8 cellular contexts compared by ENCODE assay signal in genomic region chr10:114767101-114767588, GRCh38. TPM values are rescaled to one million over a fixed set of nuclear protein-coding genes. Genes with fewer than 3 reads are reported as not detected.
A peak's percentile ranks its signal among the peaks of the same experiment; 100 is the strongest.
DNase-seq lines count a peak whose midpoint lies in the region; ATAC-seq and TF ChIP-seq lines count a peak whose summit lies in the region.

No MANE protein-coding gene starts in this region.

- ATAC-seq in effector memory CD8-positive, alpha-beta T cell (replicated peaks) = no peak
- ATAC-seq in naive B cell (ENCODE audit: low read depth in 2 of 2) = no peak
- ATAC-seq in sciatic nerve = no peak

- H3K27ac Mint-ChIP-seq in Caco-2 (ENCODE audit: unreplicated experiment) = no peak overlapping the region
- H3K27ac Mint-ChIP-seq in effector memory CD8-positive, alpha-beta T cell = no peak overlapping the region
- peak overlapping the region in 1 of 6 donors; percentile 88 for H3K27ac Mint-ChIP-seq in naive B cell

- H3K4me1 ChIP-seq in Caco-2 = peaks cover 15% of the 10 kb centered on the region; the same call in 1 of the 2 replicates

- TF ChIP-seq CTCF in Caco-2 (IDR thresholded peaks at IDR 0.05; ENCODE audit: insufficient read depth in 1 of 2, low read depth in 1 of 2, low read length in 1 of 2, severe bottlenecking in 1 of 2, unreplicated experiment in 1 of 2) = no peak

- intact Hi-C loops in Caco-2 (cut with micrococcal nuclease; ENCODE audit: unreplicated experiment) (loop anchor here (5.0 kb wide), 2 partner anchors 45 to 55 kb away; partner anchors contain the start of gene FHIP2A), sciatic nerve (cut with DNase I) (no loop called here)

- no peak for DNase-seq in Caco-2
- peak; percentile 36 for DNase-seq in NCI-H69 (lab: John Stamatoyannopoulos, UW)
- no peak for DNase-seq in effector memory CD8-positive, alpha-beta T cell
- DNase-seq in naive B cell = no peak
- no peak for DNase-seq in NCI-H2107 treated with DMSO at 0.1 percent for 48 hours (lab: John Stamatoyannopoulos, UW; ENCODE audit: unreplicated experiment)
- no peak for DNase-seq in sciatic nerve (ENCODE audit: low spot score)
- no peak for DNase-seq in NCI-H2029 (lab: John Stamatoyannopoulos, UW)
- no peak for DNase-seq in ecto neural progenitor cell (ENCODE audit: low spot score)

- no peaks in the 10 kb centered on the region for H3K9me3 ChIP-seq in Caco-2

- no peaks in the 10 kb centered on the region for H3K27me3 ChIP-seq in Caco-2 (replicated peaks; ENCODE audit: control insufficient read depth, insufficient read depth, low read length)

- H3K36me3 Mint-ChIP-seq in Caco-2 (ENCODE audit: insufficient read depth, unreplicated experiment) = no peaks in the 10 kb centered on the region
- no peaks in the 10 kb centered on the region for H3K36me3 Mint-ChIP-seq in effector memory CD8-positive, alpha-beta T cell (ENCODE audit: insufficient read depth)
- no peaks in the 10 kb centered on the region for H3K36me3 Mint-ChIP-seq in naive B cell

- H3K4me3 ChIP-seq in Caco-2 (ENCODE audit: low read depth, low read length) = peak overlapping the region; percentile 57

- CTCF ChIA-PET in Caco-2 (lab: Charles Lee) = interaction anchor here (0.6 to 1.2 kb wide), 2 partner anchors 54 to 213 kb away, joined by 3 read pairs; partner anchors contain the start of gene FHIP2A

- H3K27me3 Mint-ChIP-seq in Caco-2 (ENCODE audit: insufficient read depth, unreplicated experiment) (peaks cover 15% of the 10 kb centered on the region), naive B cell (peaks cover 26 to 46% (median 39%) of the 10 kb centered on the region in 3 donors)
- H3K27me3 Mint-ChIP-seq in effector memory CD8-positive, alpha-beta T cell = peaks cover 14 to 21% of the 10 kb centered on the region in 2 donors

- H3K4me1 Mint-ChIP-seq in Caco-2 (ENCODE audit: low read depth, unreplicated experiment) (peaks cover 7% of the 10 kb centered on the region), naive B cell (peaks cover 4 to 10% (median 7%) of the 10 kb centered on the region in 3 donors)
- H3K4me1 Mint-ChIP-seq in effector memory CD8-positive, alpha-beta T cell (ENCODE audit: low read depth in 2 of 2) = peaks cover 7 to 18% of the 10 kb centered on the region in 2 donors

- BruUV-seq in Caco-2 (replicated peaks; lab: Mats Ljungman, UMichigan) = no TSS peak

- POLR2A ChIA-PET in Caco-2 (lab: Charles Lee) = no interaction called here

- H3K9me3 Mint-ChIP-seq in Caco-2 (ENCODE audit: unreplicated experiment) = no peaks in the 10 kb centered on the region
- no peaks in the 10 kb centered on the region for H3K9me3 Mint-ChIP-seq in effector memory CD8-positive, alpha-beta T cell
- peaks cover 0 to 3% (median 0%) of the 10 kb centered on the region in 7 donors for H3K9me3 Mint-ChIP-seq in naive B cell

- no peaks in the 10 kb centered on the region for H3K36me3 ChIP-seq in Caco-2 (ENCODE audit: control insufficient read depth, insufficient read depth, low read length)

- H3K4me3 Mint-ChIP-seq in Caco-2 (ENCODE audit: unreplicated experiment) (peak overlapping the region; percentile 55), naive B cell (peak overlapping the region; percentile 44 to 86 (median 83))
- H3K4me3 Mint-ChIP-seq in effector memory CD8-positive, alpha-beta T cell = peak overlapping the region; percentile 64 to 74

RNA-seq across cellular contexts. Expression of gene FHIP2A, which starts 54.4 kb away (rescaled TPM):
- 15.2 and 15.3 TPM in 2 replicates for total RNA-seq in Caco-2 (2022)
- polyA plus RNA-seq in naive B cell (ENCODE audit: low read depth in 6 of 6) = 10 to 100 TPM in 3 of 6 donors, 1 to 10 TPM in 3; 5.4 to 11.9 (median 9.0) TPM
- 44.8 TPM for total RNA-seq in sciatic nerve
